18 cellular contexts compared by ENCODE assay signal in the genomic region with DNA sequence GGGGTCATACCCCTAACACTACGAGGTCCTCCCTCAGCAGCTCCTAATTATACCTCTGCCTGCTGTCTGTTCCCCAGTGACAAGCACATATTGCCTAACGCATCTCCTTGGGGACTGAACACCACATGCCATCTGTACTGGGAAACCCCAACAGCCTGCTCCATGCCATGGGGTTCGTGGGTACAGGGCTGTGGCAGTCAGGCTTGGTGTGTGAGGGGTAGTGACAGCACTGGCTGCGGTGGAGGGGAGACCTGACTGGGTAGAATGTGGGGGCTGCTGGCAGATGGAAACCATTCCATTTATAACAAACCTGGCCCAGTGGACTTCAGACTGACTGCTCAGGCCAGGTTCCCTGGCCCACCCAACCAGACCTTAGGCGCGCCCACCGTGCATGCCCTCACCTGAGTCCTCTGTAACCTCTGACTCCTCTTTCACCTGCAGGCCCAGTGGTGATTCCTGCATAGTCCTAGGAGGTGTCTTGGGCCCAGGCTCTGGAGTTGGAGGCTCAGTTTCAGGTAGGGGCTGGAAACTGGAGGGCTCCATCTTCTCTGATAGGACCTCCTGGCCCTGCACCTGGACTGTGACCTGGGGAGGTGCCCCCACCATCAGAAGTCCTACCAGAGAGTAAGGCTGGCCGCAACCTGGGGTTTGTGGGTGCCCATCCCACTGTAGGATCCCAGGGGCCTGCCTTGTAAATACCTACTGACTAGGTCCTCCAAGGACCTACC. TPM values are rescaled to one million over a fixed set of nuclear protein-coding genes. Genes with fewer than 3 reads are reported as not detected.
DNase-seq lines count a peak whose midpoint lies in the region; ATAC-seq, FAIRE-seq and TF ChIP-seq lines count a peak whose summit lies in the region.
"Had no signal": no experiment of that assay in that cellular context is flagged by ENCODE, and none has a peak within 500 bp of the region (broad histone marks: within the 10 kb centered on the region; RNA-seq: fewer than 3 reads in every experiment).

No MANE protein-coding gene starts in this region.

- H3K4me3 Mint-ChIP-seq in chondrocyte (ENCODE audit: unreplicated experiment) (no peak overlapping the region), T-helper 17 cell (no peak overlapping the region)
- H3K4me3 Mint-ChIP-seq: brain had no signal

- H3K4me1 Mint-ChIP-seq in chondrocyte (ENCODE audit: low read depth) (peaks cover 26% of the 10 kb centered on the region), T-helper 17 cell (peaks cover 22% of the 10 kb centered on the region)

- no peaks in the 10 kb centered on the region for H3K9me3 Mint-ChIP-seq in chondrocyte (ENCODE audit: low read depth)
- H3K9me3 Mint-ChIP-seq: CD4-positive, CD25-positive, alpha-beta regulatory T cell had no signal

- H3K4me3 ChIP-seq in pancreas: no peak overlapping the region
- H3K4me3 ChIP-seq: esophagus muscularis mucosa, SJSA1, tibial nerve had no signal

- 87 to 90% methylated on average over 8 of the region's 8 CpGs for WGBS in pancreas, 2 donors

- no peak overlapping the region for H3K27ac ChIP-seq in pancreas
- H3K27ac ChIP-seq: 22Rv1, esophagus muscularis mucosa, SJSA1, tibial nerve had no signal

- no peak for FAIRE-seq in pancreas (lab: Jason Lieb, UNC)

- in situ Hi-C loops in KBM-7 (cut with MboI; ENCODE audit: low pct_unique_long_range_greater_than_20kb, low sequenced_read_pairs): no loop called here

- no peak for ATAC-seq in activated CD4-positive, CD25-positive, alpha-beta regulatory T cell treated with anti-CD3 and anti-CD28 coated beads, Interleukin-2, amount 50 U/mL, for 24 hours
- no peak for ATAC-seq in GM18505 (IDR thresholded peaks at IDR 0.05; ENCODE audit: unreplicated experiment)
- no peak for ATAC-seq in pancreas
- no peak for ATAC-seq in T-helper 17 cell
- no peak for ATAC-seq in HG02798 (IDR thresholded peaks at IDR 0.05; ENCODE audit: poor library complexity, unreplicated experiment)

- no peak overlapping the region for H3K27ac Mint-ChIP-seq in chondrocyte (ENCODE audit: unreplicated experiment)
- H3K27ac Mint-ChIP-seq in T-helper 17 cell: no peak overlapping the region

- intact Hi-C loops in pancreas (cut with DNase I): no loop called here

- DNase-seq in activated CD4-positive, CD25-positive, alpha-beta regulatory T cell treated with anti-CD3 and anti-CD28 coated beads, Interleukin-2, amount 50 U/mL, for 72 hours: peak; percentile 29
- DNase-seq in chondrocyte (ENCODE audit: low spot score) (peak; percentile 52), pancreas (peak in 5 of 6 donors; percentile 9 to 62 (median 39)), KBM-7 (no peak), T-helper 17 cell (no peak)
- DNase-seq: activated CD4-positive, alpha-beta T cell treated with anti-CD3 and anti-CD28 coated beads, Interleukin-2, amount 50 U/mL, for 1 hour; dermis blood vessel endothelial cell; islet precursor cell; mesendoderm had no signal

- peak; percentile 9 for TF ChIP-seq POLR2A in GM18505 (IDR thresholded peaks at IDR 0.05; ENCODE audit: borderline replicate concordance, extremely low read depth, insufficient read depth, insufficient read length)

- no peak for TF ChIP-seq CTCF in chondrocyte (IDR thresholded peaks at IDR 0.05)
- TF ChIP-seq CTCF in pancreas (IDR thresholded peaks at IDR 0.05): no peak

- H3K27me3 Mint-ChIP-seq in chondrocyte (ENCODE audit: low read depth) (no peaks in the 10 kb centered on the region), T-helper 17 cell (no peaks in the 10 kb centered on the region)

- no peaks in the 10 kb centered on the region for H3K36me3 ChIP-seq in pancreas

- peaks cover 0 to 14% (median 4%) of the 10 kb centered on the region in 3 donors for H3K4me1 ChIP-seq in pancreas

- H3K27me3 ChIP-seq in pancreas: no peaks in the 10 kb centered on the region
- H3K27me3 ChIP-seq: esophagus muscularis mucosa, SJSA1, tibial nerve had no signal

- H3K36me3 Mint-ChIP-seq in chondrocyte (ENCODE audit: low read depth) (no peaks in the 10 kb centered on the region), T-helper 17 cell (ENCODE audit: low read depth) (peaks cover 2% of the 10 kb centered on the region)
- H3K36me3 Mint-ChIP-seq: brain had no signal

- no peaks in the 10 kb centered on the region for H3K9me3 ChIP-seq in pancreas
- H3K9me3 ChIP-seq in T-helper 17 cell (ENCODE audit: control insufficient read depth, low read length, poor library complexity, severe bottlenecking): no peaks in the 10 kb centered on the region
- H3K9me3 ChIP-seq: esophagus muscularis mucosa, SJSA1, tibial nerve had no signal

RNA-seq across cellular contexts. Expression of gene MZF1, which starts 3.0 kb away (rescaled TPM):
- total RNA-seq in chondrocyte (15.2 to 22.3 TPM (median 15.8 TPM) in 3 replicates), pancreas (10 to 100 TPM in 5 of 6 donors, 1 to 10 TPM in 1; 9.8 to 25.0 (median 11.6) TPM), T-helper 17 cell (10 to 100 TPM; 29.9 to 34.0 TPM)
- polyA plus RNA-seq in pancreas: 10 to 100 TPM; 53.9 to 70.2 TPM

RNA-seq across cellular contexts. Expression of gene UBE2M, which starts 11.7 kb away (rescaled TPM):
- total RNA-seq in chondrocyte (70.3 to 80.7 TPM (median 76.3 TPM) in 3 replicates), pancreas (10 to 100 TPM; 23.0 to 30.1 (median 25.3) TPM), T-helper 17 cell (10 to 100 TPM; 36.1 to 63.5 TPM)
- 10 to 100 TPM; 22.0 to 33.0 TPM for polyA plus RNA-seq in pancreas

RNA-seq across cellular contexts. Expression of gene CHMP2A, which starts 15.2 kb away (rescaled TPM):
- total RNA-seq in chondrocyte (85.1 to 99.4 TPM (median 85.9 TPM) in 3 replicates), pancreas (10 to 100 TPM; 45.8 to 68.0 (median 58.4) TPM), T-helper 17 cell (10 to 100 TPM; 74.8 to 88.8 TPM)
- polyA plus RNA-seq in pancreas: 100 to 1,000 TPM; 108 to 118 TPM

RNA-seq across cellular contexts. Expression of gene TRIM28, which starts 26.2 kb away (rescaled TPM):
- 215 to 286 TPM (median 228 TPM) in 3 replicates for total RNA-seq in chondrocyte
- total RNA-seq in pancreas: 100 to 1,000 TPM; 128 to 212 (median 174) TPM
- 100 to 1,000 TPM; 189 to 208 TPM for polyA plus RNA-seq in pancreas
- total RNA-seq in T-helper 17 cell: 100 to 1,000 TPM; 427 to 525 TPM

RNA-seq across cellular contexts. Expression of gene ZBTB45, which starts 50.5 kb away (rescaled TPM):
- 15.6 to 17.2 TPM (median 15.9 TPM) in 3 replicates for total RNA-seq in chondrocyte
- 1 to 10 TPM; 4.3 to 9.3 (median 6.3) TPM for total RNA-seq in pancreas
- 1 to 10 TPM; 5.8 to 7.5 TPM for polyA plus RNA-seq in pancreas
- total RNA-seq in T-helper 17 cell: 1 to 10 TPM; 7.0 to 8.2 TPM

Comparison
In these comparisons a context has a peak if more than half of its experiments do, and no peak if none do; other contexts are left out.
1. DNase-seq: peak in activated CD4-positive, CD25-positive, alpha-beta regulatory T cell treated with anti-CD3 and anti-CD28 coated beads, Interleukin-2, amount 50 U/mL, for 72 hours (single experiment), chondrocyte (single experiment) and pancreas (5 of 6); none in KBM-7 (single experiment) and T-helper 17 cell (0 of 3).